23 cellular contexts compared by ENCODE assay signal in the genomic region with DNA sequence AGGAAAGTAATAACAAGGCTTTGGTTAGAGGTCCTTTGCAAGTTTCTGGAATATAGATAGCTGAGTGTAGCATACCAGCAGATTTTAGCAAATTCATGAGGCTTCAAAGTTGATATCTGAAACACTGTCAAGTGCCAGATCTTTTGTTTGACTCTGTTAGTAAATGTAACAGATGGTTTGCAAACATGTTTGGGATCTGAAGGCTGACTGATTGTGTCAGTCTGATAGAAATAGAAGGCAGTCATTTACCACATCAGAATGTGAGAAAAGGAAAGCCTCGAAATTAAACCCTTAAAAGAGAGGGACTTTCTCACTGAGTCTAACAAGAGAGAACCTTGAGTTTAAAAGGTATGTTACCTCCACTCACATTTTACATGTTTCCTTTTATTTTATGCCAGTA.
DNase-seq lines count a peak whose midpoint lies in the region; ATAC-seq, FAIRE-seq and TF ChIP-seq lines count a peak whose summit lies in the region.
"Had no signal": no experiment of that assay in that cellular context is flagged by ENCODE, and none has a peak within 500 bp of the region (broad histone marks: within the 10 kb centered on the region; RNA-seq: fewer than 3 reads in every experiment).

No MANE protein-coding gene starts in this region.

- 3% methylated on average over 1 of the region's 1 CpG for WGBS in A549 (ENCODE audit: missing lambda C conversion rate)

- no peaks in the 10 kb centered on the region for H3K4me1 ChIP-seq in A549
- H3K4me1 ChIP-seq: BLaER1, Caco-2, HAP-1 had no signal

- H3K4me3 ChIP-seq in A549: no peak overlapping the region
- H3K4me3 ChIP-seq: BLaER1, GM12878, HAP-1 had no signal

- CTCF ChIA-PET in A549 (lab: Yijun Ruan, JAX): no interaction called here

- DNase-seq in A549 (ENCODE audit: low read depth in 1 of 2, low spot score in 1 of 2): no peak
- peak; percentile 50 for DNase-seq in DMS 273 (lab: John Stamatoyannopoulos, UW; ENCODE audit: unreplicated experiment)
- peak; percentile 54 for DNase-seq in NCI-H1694 (lab: John Stamatoyannopoulos, UW)
- peak; percentile 19 for DNase-seq in middle frontal gyrus (ENCODE audit: extremely low spot score, low spot score)
- no peak for DNase-seq in GM20000 (ENCODE audit: low spot score)
- no peak for DNase-seq in NCI-H774 (lab: John Stamatoyannopoulos, UW)
- DNase-seq in dermis blood vessel endothelial cell: no peak
- DNase-seq: 8988T; Caco-2; CD4-positive, CD25-positive, alpha-beta regulatory T cell; CD8-positive, alpha-beta T cell; DMS53; DMS79 treated with DMSO at 0.1 percent for 48 hours; GOT3; HFFc6 had no signal

- H3K9me3 ChIP-seq in A549: no peaks in the 10 kb centered on the region
- H3K9me3 ChIP-seq: BLaER1, Caco-2, HAP-1 had no signal

- no peak for TF ChIP-seq RAD21 in A549 (conservative IDR thresholded peaks at IDR 0.05 in 1 of 2, IDR thresholded peaks at IDR 0.05 in 1 of 2)

- H3K4me2 ChIP-seq in A549: no peak overlapping the region
- H3K4me2 ChIP-seq: BLaER1 had no signal

- peak; percentile 32 for FAIRE-seq in A549 (lab: Jason Lieb, UNC)
- FAIRE-seq: G401.6, GM12878, GM19239, H54 had no signal

- POLR2A ChIA-PET in A549 (lab: Yijun Ruan, JAX): no interaction called here

- no peak overlapping the region for H3K27ac ChIP-seq in A549
- H3K27ac ChIP-seq: BLaER1, C4-2B had no signal

- TF ChIP-seq CTCF in A549 (IDR thresholded peaks at IDR 0.05) (no peak), GM20000 (IDR thresholded peaks at IDR 0.05; ENCODE audit: extremely low read depth, missing control alignments) (no peak)

- TF ChIP-seq POLR2A in A549 (IDR thresholded peaks at IDR 0.05; ENCODE audit: low read length): no peak

- ATAC-seq in A549: no peak
- ATAC-seq in HG03095 (IDR thresholded peaks at IDR 0.05; ENCODE audit: unreplicated experiment): no peak
- ATAC-seq: CD8-positive, alpha-beta T cell; GM12878 had no signal

- TF ChIP-seq EP300 in A549 (IDR thresholded peaks at IDR 0.05): no peak

TF ChIP-seq in A549, 52 proteins besides CTCF, POLR2A, EP300 and RAD21:
- TF ChIP-seq JUN (IDR thresholded peaks at IDR 0.05) (no peak), RARB (CRISPR knock-in tag; IDR thresholded peaks at IDR 0.05) (no peak), SMC3 (IDR thresholded peaks at IDR 0.05) (no peak), PHF8 (IDR thresholded peaks at IDR 0.05; ENCODE audit: borderline replicate concordance, low read depth) (no peak)
- TF ChIP-seq, protein P1, sequence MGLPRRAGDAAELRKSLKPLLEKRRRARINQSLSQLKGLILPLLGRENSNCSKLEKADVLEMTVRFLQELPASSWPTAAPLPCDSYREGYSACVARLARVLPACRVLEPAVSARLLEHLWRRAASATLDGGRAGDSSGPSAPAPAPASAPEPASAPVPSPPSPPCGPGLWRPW (IDR thresholded peaks at IDR 0.05): no peak
- TF ChIP-seq, protein P2, sequence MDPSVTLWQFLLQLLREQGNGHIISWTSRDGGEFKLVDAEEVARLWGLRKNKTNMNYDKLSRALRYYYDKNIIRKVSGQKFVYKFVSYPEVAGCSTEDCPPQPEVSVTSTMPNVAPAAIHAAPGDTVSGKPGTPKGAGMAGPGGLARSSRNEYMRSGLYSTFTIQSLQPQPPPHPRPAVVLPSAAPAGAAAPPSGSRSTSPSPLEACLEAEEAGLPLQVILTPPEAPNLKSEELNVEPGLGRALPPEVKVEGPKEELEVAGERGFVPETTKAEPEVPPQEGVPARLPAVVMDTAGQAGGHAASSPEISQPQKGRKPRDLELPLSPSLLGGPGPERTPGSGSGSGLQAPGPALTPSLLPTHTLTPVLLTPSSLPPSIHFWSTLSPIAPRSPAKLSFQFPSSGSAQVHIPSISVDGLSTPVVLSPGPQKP (IDR thresholded peaks at IDR 0.05; ENCODE audit: low read depth, low read length): no peak

Comparison
In these comparisons a context has a peak if more than half of its experiments do, and no peak if none do; other contexts are left out.
1. DNase-seq: peak in DMS 273 (single experiment), NCI-H1694 (single experiment) and middle frontal gyrus (single experiment); none in A549 (0 of 2), GM20000 (single experiment), NCI-H774 (single experiment) and dermis blood vessel endothelial cell (single experiment).